ENCODE assay signal across 31 cellular contexts in genomic region chr10:73946253-73947145, GRCh38. TPM values are rescaled to one million over a fixed set of nuclear protein-coding genes. Genes with fewer than 3 reads are reported as not detected.
DNase-seq lines count a peak whose midpoint lies in the region; ATAC-seq and TF ChIP-seq lines count a peak whose summit lies in the region.
"Had no signal": no experiment of that assay in that cellular context is flagged by ENCODE, and none has a peak within 500 bp of the region (broad histone marks: within the 10 kb centered on the region; RNA-seq: fewer than 3 reads in every experiment).

No MANE protein-coding gene starts in this region.

- H3K27ac ChIP-seq in cardiac muscle cell (no peak overlapping the region), left ventricle myocardium inferior (replicated peaks) (no peak overlapping the region), PC-3 (ENCODE audit: low read length) (no peak overlapping the region), spleen (no peak overlapping the region)
- H3K27ac ChIP-seq: adrenal gland, HL-60, left lung, neutrophil, prostate gland, right lobe of liver, thyroid gland had no signal

- H3K9me3 ChIP-seq in cardiac muscle cell (ENCODE audit: low read depth) (no peaks in the 10 kb centered on the region), left ventricle myocardium inferior (replicated peaks) (no peaks in the 10 kb centered on the region), PC-3 (ENCODE audit: low read length) (no peaks in the 10 kb centered on the region), spleen (peaks cover 0 to 3% (median 0%) of the 10 kb centered on the region in 8 donors)
- H3K9me3 ChIP-seq: adrenal gland, left lung, neutrophil, prostate gland, right lobe of liver, thyroid gland had no signal

- intact Hi-C loops in left ventricle myocardium inferior (cut with micrococcal nuclease), result no loop called here
- intact Hi-C loops in PC-3 (cut with micrococcal nuclease), result loop anchor here (10.0 kb wide), 1 partner anchor 292 kb away; the partner anchor contains the start of gene SYNPO2L
- intact Hi-C loops in spleen (cut with DNase I; ENCODE audit: low total_unique reads), result no loop called here

- no peak overlapping the region for H3K4me3 ChIP-seq in cardiac muscle cell
- H3K4me3 ChIP-seq in left ventricle myocardium inferior, result no peak overlapping the region
- H3K4me3 ChIP-seq in PC-3 (ENCODE audit: low read length), result no peak overlapping the region
- no peak overlapping the region for H3K4me3 ChIP-seq in epithelial cell of proximal tubule (ENCODE audit: low read depth, low read length)
- H3K4me3 ChIP-seq in spleen, result no peak overlapping the region
- H3K4me3 ChIP-seq: adrenal gland, left lung, prostate gland, right lobe of liver, thyroid gland had no signal

- TF ChIP-seq CTCF in cardiac muscle cell (IDR thresholded peaks at IDR 0.05; ENCODE audit: low read depth, low read length) (peak; percentile 12), left ventricle myocardium inferior (IDR thresholded peaks at IDR 0.05; ENCODE audit: borderline replicate concordance) (no peak), PC-3 (conservative IDR thresholded peaks at IDR 0.05; ENCODE audit: low read depth, low read length) (peak; percentile 83), epithelial cell of proximal tubule (conservative IDR thresholded peaks at IDR 0.05; ENCODE audit: low read depth, low read length) (peak; percentile 19), spleen (IDR thresholded peaks at IDR 0.05 in 8 of 11, conservative IDR thresholded peaks at IDR 0.05 in 3 of 11) (no peak), glutamatergic neuron (IDR thresholded peaks at IDR 0.05; ENCODE audit: partially characterized antibody, unreplicated experiment) (no peak)

- no peak overlapping the region for H2AFZ ChIP-seq in PC-3 (ENCODE audit: low read length)

- peak; percentile 17 for ATAC-seq in PC-3
- ATAC-seq: activated CD4-positive, CD25-positive, alpha-beta regulatory T cell treated with anti-CD3 and anti-CD28 coated beads, Interleukin-2, amount 50 U/mL, for 24 hours; left lung; right lobe of liver had no signal

- POLR2A ChIA-PET in PC-3 (lab: Charles Lee; ENCODE audit: unreplicated experiment), result interaction anchor here (0.6 kb wide), 2 partner anchors 111 to 450 kb away, joined by 14 to 23 read pairs; partner anchors contain the start of gene PPP3CB

- H3K4me1 Mint-ChIP-seq in glutamatergic neuron (ENCODE audit: low read depth, unreplicated experiment), result peaks cover 1% of the 10 kb centered on the region
- H3K4me1 Mint-ChIP-seq: B cell; CD8-positive, alpha-beta memory T cell had no signal

- H3K27ac Mint-ChIP-seq in glutamatergic neuron (ENCODE audit: unreplicated experiment), result no peak overlapping the region
- H3K27ac Mint-ChIP-seq: B cell, brain had no signal

- 84 to 96% (median 91%) methylated on average over 9 of the region's 9 CpGs for WGBS in spleen, 5 donors

- no peaks in the 10 kb centered on the region for H3K27me3 Mint-ChIP-seq in glutamatergic neuron (ENCODE audit: unreplicated experiment)

- no peaks in the 10 kb centered on the region for H3K4me1 ChIP-seq in cardiac muscle cell (ENCODE audit: low read depth)
- H3K4me1 ChIP-seq in left ventricle myocardium inferior, result no peaks in the 10 kb centered on the region
- peaks cover 8% of the 10 kb centered on the region for H3K4me1 ChIP-seq in PC-3 (ENCODE audit: insufficient read depth, low read length)
- peaks cover 0 to under 1% (median 0%) of the 10 kb centered on the region in 6 donors for H3K4me1 ChIP-seq in spleen
- H3K4me1 ChIP-seq: adrenal gland, left lung, prostate gland, right lobe of liver, thyroid gland had no signal

- no TSS peak for BruUV-seq in PC-3 (replicated peaks; lab: Mats Ljungman, UMichigan)

- no peak overlapping the region for H3K9ac ChIP-seq in PC-3 (ENCODE audit: low read length)

- no peaks in the 10 kb centered on the region for H3K79me2 ChIP-seq in PC-3 (ENCODE audit: low read length)

- CTCF ChIA-PET in PC-3 (lab: Charles Lee), result interaction anchor here (0.6 to 2.3 kb wide), 14 partner anchors 10 to 157 kb away, joined by 3 to 18 read pairs (median 4); no protein-coding TSS in a partner anchor

- H3K36me3 ChIP-seq in cardiac muscle cell, result no peaks in the 10 kb centered on the region
- H3K36me3 ChIP-seq in left ventricle myocardium inferior, result no peaks in the 10 kb centered on the region
- H3K36me3 ChIP-seq in PC-3 (ENCODE audit: low read depth, low read length), result no peaks in the 10 kb centered on the region
- no peaks in the 10 kb centered on the region for H3K36me3 ChIP-seq in spleen
- H3K36me3 ChIP-seq: adrenal gland, left lung, neutrophil, prostate gland, right lobe of liver, thyroid gland had no signal

- no peaks in the 10 kb centered on the region for H3K36me3 Mint-ChIP-seq in glutamatergic neuron (ENCODE audit: unreplicated experiment)
- H3K36me3 Mint-ChIP-seq: brain; CD8-positive, alpha-beta memory T cell had no signal

- peaks cover 3% of the 10 kb centered on the region for H3K9me3 Mint-ChIP-seq in glutamatergic neuron (ENCODE audit: unreplicated experiment)
- H3K9me3 Mint-ChIP-seq: CD8-positive, alpha-beta memory T cell had no signal

- TF ChIP-seq POLR2A in spleen (IDR thresholded peaks at IDR 0.05), result no peak

- DNase-seq in cardiac muscle cell (ENCODE audit: low read depth in 1 of 2, low spot score in 1 of 2) (no peak), left ventricle myocardium inferior (no peak), PC-3 (peak; percentile 69), epithelial cell of proximal tubule (ENCODE audit: low read depth) (no peak), spleen (peak; percentile 6), glutamatergic neuron (no peak), SW480 (ENCODE audit: low spot score) (no peak)
- DNase-seq in activated naive CD4-positive, alpha-beta T cell treated with anti-CD3 and anti-CD28 coated beads, Interleukin-2, amount 50 U/mL, for 16 hours, result no peak
- DNase-seq: activated CD4-positive, alpha-beta T cell treated with anti-CD3 and anti-CD28 coated beads, Interleukin-2, amount 50 U/mL, for 4 hours; activated naive CD4-positive, alpha-beta T cell treated with Interleukin-2 at 50 U/mL for 16 hours; adrenal gland; CD8-positive, alpha-beta memory T cell; DMS 273 treated with DMSO at 0.1 percent for 48 hours; EL; H9; Karpas-422; left lung; MV-4-11; NCI-H1436; NCI-H2081; NCI-H226; right lobe of liver; stimulated activated CD4-positive, alpha-beta T cell treated with anti-CD3 and anti-CD28 coated beads, Interleukin-12 subunit alpha, Interleukin-12 subunit beta, amount 100 ng/mL, for 4 hours; stimulated activated CD4-positive, alpha-beta T cell treated with anti-CD3 and anti-CD28 coated beads, Interleukin-2, amount 100 ng/mL, for 48 hours; thyroid gland had no signal

- no peaks in the 10 kb centered on the region for H4K20me1 ChIP-seq in PC-3 (ENCODE audit: low read length)

- H3F3A ChIP-seq in PC-3 (ENCODE audit: low read length, unreplicated experiment), result no peaks in the 10 kb centered on the region

- H3K4me2 ChIP-seq in PC-3 (ENCODE audit: low read length), result no peak overlapping the region

- H3K4me3 Mint-ChIP-seq in glutamatergic neuron (ENCODE audit: unreplicated experiment), result no peak overlapping the region
- H3K4me3 Mint-ChIP-seq: B cell; brain; CD8-positive, alpha-beta memory T cell; H9 had no signal

- H3K9me2 ChIP-seq in PC-3 (replicated peaks; ENCODE audit: low read length), result no peaks in the 10 kb centered on the region

- no peaks in the 10 kb centered on the region for H3K27me3 ChIP-seq in cardiac muscle cell
- H3K27me3 ChIP-seq in left ventricle myocardium inferior (ENCODE audit: low read depth), result no peaks in the 10 kb centered on the region
- H3K27me3 ChIP-seq in PC-3 (ENCODE audit: low read length), result no peaks in the 10 kb centered on the region
- no peaks in the 10 kb centered on the region for H3K27me3 ChIP-seq in spleen (replicated peaks in 1 of 7)
- H3K27me3 ChIP-seq: adrenal gland, left lung, neutrophil, right lobe of liver, thyroid gland had no signal

RNA-seq across cellular contexts. Expression of gene PLAU, which starts 35.6 kb away (rescaled TPM):
- total RNA-seq in cardiac muscle cell (3.8 and 5.4 TPM in 2 replicates), left ventricle myocardium inferior (4.9 TPM), PC-3 (2014; rRNA removed) (1,570 and 1,582 TPM in 2 replicates), epithelial cell of proximal tubule (406 and 970 TPM in 2 replicates), spleen (10 to 100 TPM; 19.1 to 95.0 (median 40.7) TPM), glutamatergic neuron (ENCODE audit: unreplicated experiment) (0.59 TPM)
- polyA plus RNA-seq in cardiac muscle cell (4.0 and 4.1 TPM in 2 replicates), spleen (10 to 100 TPM in 2 of 3 donors, 1 to 10 TPM in 1; 9.6 to 18.3 (median 16.8) TPM)
- total RNA-seq: B cell had no signal
- polyA plus RNA-seq: CD8-positive, alpha-beta memory T cell had no signal

RNA-seq across cellular contexts. Expression of gene VCL, which starts 51.4 kb away (rescaled TPM):
- total RNA-seq in cardiac muscle cell (130 and 167 TPM in 2 replicates), left ventricle myocardium inferior (227 TPM), PC-3 (2014; rRNA removed) (382 and 445 TPM in 2 replicates), epithelial cell of proximal tubule (165 and 228 TPM in 2 replicates), spleen (100 to 1,000 TPM in 3 of 7 donors, 10 to 100 TPM in 4; 42.9 to 214 (median 88.0) TPM), glutamatergic neuron (ENCODE audit: unreplicated experiment) (42.1 TPM)
- polyA plus RNA-seq in cardiac muscle cell (118 and 162 TPM in 2 replicates), spleen (10 to 100 TPM in 1 of 3 donors, 1 to 10 TPM in 2; 8.8 to 13.6 (median 9.4) TPM)

Comparison
In these comparisons a context has a peak if more than half of its experiments do, and no peak if none do; other contexts are left out.
1. CTCF ChIP-seq: peak in cardiac muscle cell (single experiment), PC-3 (single experiment) and epithelial cell of proximal tubule (single experiment); none in left ventricle myocardium inferior (single experiment), spleen (0 of 11) and glutamatergic neuron (single experiment).
2. DNase-seq: peak in PC-3 (single experiment) and spleen (single experiment); none in cardiac muscle cell (0 of 2), left ventricle myocardium inferior (single experiment), epithelial cell of proximal tubule (single experiment), glutamatergic neuron (single experiment), activated naive CD4-positive, alpha-beta T cell treated with anti-CD3 and anti-CD28 coated beads, Interleukin-2, amount 50 U/mL, for 16 hours (single experiment) and SW480 (single experiment).